Comparison of ENCODE assay signal across 31 cellular contexts in the genomic region with DNA sequence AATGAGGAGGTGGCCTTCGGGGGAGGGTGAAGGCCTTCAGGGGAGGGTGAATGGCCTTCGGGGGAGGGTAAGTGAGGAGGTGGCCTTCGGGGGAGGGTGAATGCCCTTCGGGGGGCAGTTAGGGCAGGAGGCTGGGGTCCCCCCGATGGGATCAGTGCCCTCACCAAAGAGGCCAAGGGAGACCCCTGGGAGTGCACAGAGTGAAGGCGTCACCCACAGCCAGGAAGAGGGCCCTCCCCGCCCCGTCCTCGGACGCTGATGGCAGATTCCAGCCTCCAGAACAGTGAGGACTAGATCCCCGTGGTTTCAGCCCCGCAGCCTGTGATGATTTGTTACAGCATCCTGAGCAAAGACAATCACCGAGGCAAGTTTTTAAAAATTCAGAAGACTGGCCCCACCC. TPM values are rescaled to one million over a fixed set of nuclear protein-coding genes. Genes with fewer than 3 reads are reported as not detected.
"Had no signal": no experiment of that assay in that cellular context is flagged by ENCODE, and none has a peak within 500 bp of the region (broad histone marks: within the 10 kb centered on the region; RNA-seq: fewer than 3 reads in every experiment).

No MANE protein-coding gene starts in this region.

- H3K9me3 Mint-ChIP-seq: activated CD4-positive, alpha-beta memory T cell treated with anti-CD3 and anti-CD28 coated beads for 36 hours; mesothelial cell of epicardium; stimulated activated memory B cell treated with anti-CD40 and anti-IgM and Interleukin-4, amounts not matched to agents 10 μg/mL and 1 μg/mL and 100 μg/mL, for 72 hours; stimulated activated naive CD8-positive, alpha-beta T cell treated with anti-CD3 and anti-CD28 coated beads, Interleukin-15, amount 100 ng/mL, for 72 hours had no signal

- H3K27ac Mint-ChIP-seq: activated CD4-positive, alpha-beta memory T cell treated with anti-CD3 and anti-CD28 coated beads for 36 hours; activated naive CD4-positive, alpha-beta T cell treated with anti-CD3 and anti-CD28 coated beads, Interleukin-2, amount 10 ng/mL, durations not matched to agents 7 days and 5 days; activated naive CD8-positive, alpha-beta T cell treated with anti-CD3 and anti-CD28 coated beads, Interleukin-2, amount 10 ng/mL, durations not matched to agents 7 days and 5 days; activated T-helper 1 cell treated with anti-CD3 and anti-CD28 coated beads, Interleukin-12 subunit alpha, Interleukin-12 subunit beta, Interleukin-2, Interleukin-4 antibody, amounts not matched to agents 30 ng/mL and 10 ng/mL and 1 ng/mL, durations not matched to agents 14 hours and 24 hours and 36 hours; dendritic cell treated with granulocyte-macrophage colony-stimulating factor and Interleukin-4, amounts not matched to agents 40 ng/mL and 50 ng/mL, for 4 days; mesothelial cell of epicardium; naive thymus-derived CD4-positive, alpha-beta T cell; stimulated activated memory B cell treated with anti-CD40 and anti-IgM and Interleukin-4, amounts not matched to agents 10 μg/mL and 1 μg/mL and 100 μg/mL, for 72 hours; T-helper 17 cell had no signal

- H3K36me3 ChIP-seq: ascending aorta, brain microvascular endothelial cell, esophagus muscularis mucosa, tibial artery, upper lobe of right lung, WERI-Rb-1 had no signal

- ATAC-seq: activated CD4-positive, CD25-positive, alpha-beta regulatory T cell treated with anti-CD3 and anti-CD28 coated beads, Interleukin-2, amount 50 U/mL, for 24 hours; naive thymus-derived CD4-positive, alpha-beta T cell; sciatic nerve; stimulated activated memory B cell treated with anti-CD40 and anti-IgM and Interleukin-4, amounts not matched to agents 10 μg/mL and 1 μg/mL and 100 μg/mL, for 72 hours; stimulated activated naive CD8-positive, alpha-beta T cell treated with anti-CD3 and anti-CD28 coated beads, Interleukin-15, amount 100 ng/mL, for 72 hours; T-helper 17 cell; upper lobe of right lung had no signal

- H3K4me3 Mint-ChIP-seq: activated CD4-positive, alpha-beta memory T cell treated with anti-CD3 and anti-CD28 coated beads for 36 hours; activated naive CD4-positive, alpha-beta T cell treated with anti-CD3 and anti-CD28 coated beads, Interleukin-2, amount 10 ng/mL, durations not matched to agents 7 days and 5 days; activated naive CD8-positive, alpha-beta T cell treated with anti-CD3 and anti-CD28 coated beads, Interleukin-2, amount 10 ng/mL, durations not matched to agents 7 days and 5 days; activated T-helper 1 cell treated with anti-CD3 and anti-CD28 coated beads, Interleukin-12 subunit alpha, Interleukin-12 subunit beta, Interleukin-2, Interleukin-4 antibody, amounts not matched to agents 30 ng/mL and 10 ng/mL and 1 ng/mL, durations not matched to agents 14 hours and 24 hours and 36 hours; dendritic cell treated with granulocyte-macrophage colony-stimulating factor and Interleukin-4, amounts not matched to agents 40 ng/mL and 50 ng/mL, for 4 days; mesothelial cell of epicardium; naive thymus-derived CD4-positive, alpha-beta T cell; stimulated activated memory B cell treated with anti-CD40 and anti-IgM and Interleukin-4, amounts not matched to agents 10 μg/mL and 1 μg/mL and 100 μg/mL, for 72 hours; stimulated activated naive CD8-positive, alpha-beta T cell treated with anti-CD3 and anti-CD28 coated beads, Interleukin-15, amount 100 ng/mL, for 72 hours; T-helper 17 cell had no signal

- H3K4me1 ChIP-seq: ascending aorta, esophagus muscularis mucosa, tibial artery, upper lobe of right lung had no signal

- H3K9me3 ChIP-seq: ascending aorta, esophagus muscularis mucosa, tibial artery, upper lobe of right lung had no signal

- DNase-seq: activated CD4-positive, alpha-beta memory T cell treated with anti-CD3 and anti-CD28 coated beads for 36 hours; activated CD4-positive, alpha-beta T cell treated with anti-CD3 and anti-CD28 coated beads for 48 hours; activated CD8-positive, alpha-beta memory T cell treated with anti-CD3 and anti-CD28 coated beads, Interleukin-2, amount 50 U/mL, for 4 hours; activated gamma-delta T cell; activated naive CD4-positive, alpha-beta T cell treated with anti-CD3 and anti-CD28 coated beads, Interleukin-2, amount 10 ng/mL, durations not matched to agents 7 days and 5 days; activated naive CD8-positive, alpha-beta T cell treated with anti-CD3 and anti-CD28 coated beads, Interleukin-2, amount 10 ng/mL, durations not matched to agents 7 days and 5 days; activated T-cell treated with anti-CD3 and anti-CD28 coated beads, Interleukin-2, amount 50 U/mL, for 1 hour; brain microvascular endothelial cell; caudate nucleus; foreskin melanocyte; naive thymus-derived CD4-positive, alpha-beta T cell; small intestine; stimulated activated CD4-positive, alpha-beta T cell treated with anti-CD3 and anti-CD28 coated beads, Interleukin-1b, Interleukin-23, amount 100 ng/mL, for 48 hours; stimulated activated CD4-positive, alpha-beta T cell treated with anti-CD3 and anti-CD28 coated beads, Interleukin-4, amount 100 ng/mL, for 4 hours; stimulated activated CD8-positive, alpha-beta memory T cell treated with anti-CD3 and anti-CD28 coated beads, Interleukin-4, amount 100 ng/mL, for 48 hours; stimulated activated naive CD8-positive, alpha-beta T cell treated with anti-CD3 and anti-CD28 coated beads, Interleukin-15, amount 100 ng/mL, for 72 hours; substantia nigra; WERI-Rb-1 had no signal

- H3K4me1 Mint-ChIP-seq: mesothelial cell of epicardium, T-helper 17 cell had no signal

- H3K4me3 ChIP-seq: ascending aorta, esophagus muscularis mucosa, tibial artery, upper lobe of right lung had no signal

- H3K36me3 Mint-ChIP-seq: activated CD4-positive, alpha-beta memory T cell treated with anti-CD3 and anti-CD28 coated beads for 36 hours; activated naive CD4-positive, alpha-beta T cell treated with anti-CD3 and anti-CD28 coated beads, Interleukin-2, amount 10 ng/mL, durations not matched to agents 7 days and 5 days; activated naive CD8-positive, alpha-beta T cell treated with anti-CD3 and anti-CD28 coated beads, Interleukin-2, amount 10 ng/mL, durations not matched to agents 7 days and 5 days; mesothelial cell of epicardium; stimulated activated memory B cell treated with anti-CD40 and anti-IgM and Interleukin-4, amounts not matched to agents 10 μg/mL and 1 μg/mL and 100 μg/mL, for 72 hours had no signal

- H3K27me3 ChIP-seq: ascending aorta, brain microvascular endothelial cell had no signal

- H3K27ac ChIP-seq: ascending aorta, brain microvascular endothelial cell, esophagus muscularis mucosa, tibial artery, upper lobe of right lung, WERI-Rb-1 had no signal

RNA-seq across cellular contexts. Expression of gene CBFA2T3, which starts 40.5 kb away (rescaled TPM):
- total RNA-seq: activated CD8-positive, alpha-beta memory T cell treated with anti-CD3 and anti-CD28 coated beads for 36 hours; activated T-helper 1 cell treated with anti-CD3 and anti-CD28 coated beads, Interleukin-12 subunit alpha, Interleukin-12 subunit beta, Interleukin-2, Interleukin-4 antibody, amounts not matched to agents 30 ng/mL and 10 ng/mL and 1 ng/mL, durations not matched to agents 14 hours and 24 hours and 36 hours; osteoblast had no signal
